ENCODE assay signal across 8 cellular contexts in the genomic region with DNA sequence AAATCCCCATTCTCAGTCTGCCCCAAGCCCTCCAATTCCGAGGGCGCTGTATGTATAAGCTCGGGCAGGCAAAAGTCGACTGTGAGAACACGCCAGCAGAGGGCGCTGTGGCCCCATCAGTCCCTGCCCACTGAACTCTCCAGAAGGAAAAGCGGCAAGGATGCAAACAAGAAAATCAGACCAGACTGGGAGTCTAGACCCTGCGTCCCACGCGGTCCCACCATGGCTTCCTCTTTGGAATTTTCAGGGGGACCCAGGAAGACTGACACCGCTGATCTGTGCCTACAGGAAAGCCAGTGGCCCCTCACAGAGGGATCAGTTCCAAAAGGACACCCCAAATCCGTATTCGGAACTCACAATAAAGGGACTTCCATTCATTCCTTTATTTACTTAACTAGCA. TPM values are rescaled to one million over a fixed set of nuclear protein-coding genes. Genes with fewer than 3 reads are reported as not detected.
DNase-seq lines count a peak whose midpoint lies in the region; ATAC-seq lines count a peak whose summit lies in the region.

No MANE protein-coding gene starts in this region.

- DNase-seq in A172 (ENCODE audit: low spot score) = peak; percentile 88
- DNase-seq in NCI-H345 (lab: John Stamatoyannopoulos, UW) = peak; percentile 81
- peak; percentile 61 for DNase-seq in activated CD4-positive, alpha-beta T cell treated with anti-CD3 and anti-CD28 coated beads for 1 hour
- DNase-seq in cerebellum (ENCODE audit: low spot score) = peak; percentile 76
- DNase-seq in left kidney (ENCODE audit: low read depth, low spot score) = peak; percentile 90
- DNase-seq in stimulated activated CD4-positive, alpha-beta T cell treated with anti-CD3 and anti-CD28 coated beads, Interleukin-2, amount 100 ng/mL, for 24 hours = peak; percentile 80 to 83

- ATAC-seq in GM18867 (IDR thresholded peaks at IDR 0.05; ENCODE audit: unreplicated experiment) = peak; percentile 78
- peak; percentile 86 for ATAC-seq in HG03108 (IDR thresholded peaks at IDR 0.05; ENCODE audit: unreplicated experiment)

RNA-seq across cellular contexts. Expression of gene TEX35, which starts 19.5 kb away (rescaled TPM):
- total RNA-seq in A172 (2014; rRNA removed; shearing (Covaris generic)) = not detected in 2 replicates
- total RNA-seq in cerebellum = not detected

RNA-seq across cellular contexts. Expression of gene CLEC20A, which starts 35.6 kb away (rescaled TPM):
- not detected in 2 replicates for total RNA-seq in A172 (2014; rRNA removed; shearing (Covaris generic))
- not detected for total RNA-seq in cerebellum

Comparison
In these comparisons a context has a peak if more than half of its experiments do, and no peak if none do; other contexts are left out.
1. Peak in every context shown above with its lines: DNase-seq and ATAC-seq.